ENCODE assay signal across 14 cellular contexts in genomic region chr2:62504657-62505056, GRCh38. TPM values are rescaled to one million over a fixed set of nuclear protein-coding genes. Genes with fewer than 3 reads are reported as not detected.
DNase-seq lines count a peak whose midpoint lies in the region; ATAC-seq and TF ChIP-seq lines count a peak whose summit lies in the region.
"Had no signal": no experiment of that assay in that cellular context is flagged by ENCODE, and none has a peak within 500 bp of the region (broad histone marks: within the 10 kb centered on the region; RNA-seq: fewer than 3 reads in every experiment).

No MANE protein-coding gene starts in this region.

- H3K36me3 Mint-ChIP-seq in T-cell, result no peaks in the 10 kb centered on the region
- H3K36me3 Mint-ChIP-seq in immature natural killer cell, result no peaks in the 10 kb centered on the region
- H3K36me3 Mint-ChIP-seq: CD8-positive, alpha-beta T cell; naive thymus-derived CD8-positive, alpha-beta T cell had no signal

- in situ Hi-C loops in GM13977 (cut with MboI; ENCODE audit: low pct_unique_long_range_greater_than_20kb, low sequenced_read_pairs, unreplicated experiment), result no loop called here

- H3K27ac ChIP-seq in smooth muscle cell (ENCODE audit: low read depth), result no peak overlapping the region

- no peaks in the 10 kb centered on the region for H3K9me3 ChIP-seq in smooth muscle cell (replicated peaks; ENCODE audit: low read depth)

- no peak overlapping the region for H3K27ac Mint-ChIP-seq in T-cell
- no peak overlapping the region for H3K27ac Mint-ChIP-seq in immature natural killer cell
- H3K27ac Mint-ChIP-seq: activated B cell treated with CpG ODN at 0.5 μM for 24 hours had no signal

- no peaks in the 10 kb centered on the region for H4K20me1 ChIP-seq in smooth muscle cell (ENCODE audit: low read depth)

- H2AFZ ChIP-seq in smooth muscle cell (ENCODE audit: low read depth), result peak overlapping the region; percentile 98

- no peaks in the 10 kb centered on the region for H3K79me2 ChIP-seq in smooth muscle cell (ENCODE audit: low read depth)

- peaks cover 8% of the 10 kb centered on the region for H3F3A ChIP-seq in smooth muscle cell (ENCODE audit: low read depth)

- no peak overlapping the region for H3K4me2 ChIP-seq in smooth muscle cell

- no peak for ATAC-seq in T-cell (replicated peaks in 1 of 4)
- ATAC-seq: CD8-positive, alpha-beta T cell; naive thymus-derived CD8-positive, alpha-beta T cell had no signal

- TF ChIP-seq CTCF in smooth muscle cell (IDR thresholded peaks at IDR 0.05; ENCODE audit: borderline replicate concordance, insufficient read depth, poor library complexity, severe bottlenecking), result no peak
- no peak for TF ChIP-seq CTCF in GM13977 (IDR thresholded peaks at IDR 0.05; ENCODE audit: extremely low read depth, insufficient read depth, missing control alignments)

- H3K4me1 ChIP-seq in smooth muscle cell (ENCODE audit: low read depth), result peaks cover 10% of the 10 kb centered on the region

- H3K4me3 Mint-ChIP-seq in T-cell (peak overlapping the region; percentile 60 to 80 (median 68)), immature natural killer cell (peak overlapping the region; percentile 14 to 86 (median 83))

- H3K36me3 ChIP-seq in smooth muscle cell (ENCODE audit: low read depth), result no peaks in the 10 kb centered on the region

- H3K4me1 Mint-ChIP-seq in T-cell, result peaks cover 7 to 9% (median 8%) of the 10 kb centered on the region in 3 donors
- H3K4me1 Mint-ChIP-seq in immature natural killer cell, result peaks cover 8 to 15% of the 10 kb centered on the region in 2 donors

- POLR2A ChIA-PET in T-cell (lab: Charles Lee), result interaction anchor here in 1 of 2 donors (0.7 kb wide), 1 partner anchor 214 kb away, joined by 3 read pairs; no protein-coding TSS in a partner anchor

- CTCF ChIA-PET in T-cell (lab: Charles Lee), result no interaction called here

- H3K9ac ChIP-seq in smooth muscle cell (ENCODE audit: low read depth), result no peak overlapping the region

- peaks cover 20 to 22% of the 10 kb centered on the region in 2 donors for H3K27me3 Mint-ChIP-seq in T-cell
- H3K27me3 Mint-ChIP-seq in immature natural killer cell (ENCODE audit: low read depth in 3 of 3), result peaks cover 1 to 6% (median 2%) of the 10 kb centered on the region in 3 donors

- H3K9me3 Mint-ChIP-seq in T-cell (no peaks in the 10 kb centered on the region), immature natural killer cell (no peaks in the 10 kb centered on the region)
- H3K9me3 Mint-ChIP-seq: activated B cell treated with CpG ODN at 0.5 μM for 24 hours; CD8-positive, alpha-beta T cell; naive thymus-derived CD8-positive, alpha-beta T cell had no signal

- 90% methylated on average over 6 of the region's 6 CpGs for whole genome bisulfite sequencing in smooth muscle cell (ENCODE audit: low lambda C conversion rate)

- H3K27me3 ChIP-seq in smooth muscle cell (ENCODE audit: low read depth), result no peaks in the 10 kb centered on the region

- DNase-seq in NCI-H748 (lab: John Stamatoyannopoulos, UW; ENCODE audit: unreplicated experiment) (peak; percentile 9), NCI-H748 treated with DMSO at 0.1 percent for 48 hours (lab: John Stamatoyannopoulos, UW) (no peak), T-cell (no peak), immature natural killer cell (no peak), smooth muscle cell (lab: John Stamatoyannopoulos, UW; ENCODE audit: unreplicated experiment) (no peak), OCI-M2 (lab: John Stamatoyannopoulos, UW; ENCODE audit: unreplicated experiment) (no peak), GM13977 (ENCODE audit: low spot score) (no peak), inferior parietal cortex (ENCODE audit: extremely low spot score) (no peak)
- DNase-seq: activated B cell treated with CpG ODN at 0.5 μM for 24 hours; CD8-positive, alpha-beta T cell; GDM1; Kasumi-1; kidney; naive thymus-derived CD8-positive, alpha-beta T cell had no signal

- no peak overlapping the region for H3K4me3 ChIP-seq in smooth muscle cell

RNA-seq across cellular contexts. Expression of gene TMEM17, which starts 1.3 kb away (rescaled TPM):
- total RNA-seq in T-cell (under 1 TPM in 3 of 5 donors, not detected in 2; 0.15 to 0.19 (median 0.16) TPM), smooth muscle cell (1.7 and 4.0 TPM in 2 replicates)
- polyA plus RNA-seq in immature natural killer cell (1 to 10 TPM in 1 of 3 donors, under 1 TPM in 2; 0.11 to 2.2 (median 0.59) TPM), smooth muscle cell (3.6 and 6.1 TPM in 2 replicates)
- total RNA-seq: activated B cell treated with CpG ODN at 0.5 μM for 24 hours; CD8-positive, alpha-beta T cell; naive thymus-derived CD8-positive, alpha-beta T cell had no signal
- polyA plus RNA-seq: naive thymus-derived CD8-positive, alpha-beta T cell had no signal
